23 cellular contexts compared by ENCODE assay signal in genomic region chr2:100677611-100678185, GRCh38.
A peak's percentile ranks its signal among the peaks of the same experiment; 100 is the strongest.
DNase-seq lines count a peak whose midpoint lies in the region; ATAC-seq and TF ChIP-seq lines count a peak whose summit lies in the region.
"Had no signal": no experiment of that assay in that cellular context is flagged by ENCODE, and none has a peak within 500 bp of the region (broad histone marks: within the 10 kb centered on the region; RNA-seq: fewer than 3 reads in every experiment).

No MANE protein-coding gene starts in this region.

- no peak for ATAC-seq in activated CD8-positive, alpha-beta memory T cell treated with anti-CD3 and anti-CD28 coated beads, Interleukin-2, amount 10 ng/mL, durations not matched to agents 7 days and 5 days
- ATAC-seq: A549; CD8-positive, alpha-beta T cell; GM12878 had no signal

- H3K36me3 Mint-ChIP-seq in activated CD8-positive, alpha-beta memory T cell treated with anti-CD3 and anti-CD28 coated beads, Interleukin-2, amount 10 ng/mL, durations not matched to agents 7 days and 5 days, result no peaks in the 10 kb centered on the region
- H3K36me3 Mint-ChIP-seq in osteocyte (ENCODE audit: unreplicated experiment), result no peaks in the 10 kb centered on the region
- H3K36me3 Mint-ChIP-seq: CD8-positive, alpha-beta T cell had no signal

- H3K4me3 ChIP-seq in coronary artery, result no peak overlapping the region
- H3K4me3 ChIP-seq: A549; BLaER1 treated with 17β-estradiol and CSF1 and Interleukin-3, amounts not matched to agents 10 nM and 100 nM; GM12878 had no signal

- no peak for TF ChIP-seq CTCF in coronary artery (IDR thresholded peaks at IDR 0.05)
- TF ChIP-seq CTCF in osteocyte (IDR thresholded peaks at IDR 0.05), result no peak

- CTCF ChIA-PET in activated CD8-positive, alpha-beta memory T cell treated with anti-CD3 and anti-CD28 coated beads, Interleukin-2, amount 10 ng/mL, durations not matched to agents 7 days and 5 days (lab: Charles Lee), result no interaction called here

- no peak overlapping the region for H3K27ac ChIP-seq in coronary artery
- H3K27ac ChIP-seq: 22Rv1; A549; BLaER1 treated with 17β-estradiol and CSF1 and Interleukin-3, amounts not matched to agents 10 nM and 100 nM; C4-2B had no signal

- peak; percentile 11 for DNase-seq in activated CD8-positive, alpha-beta memory T cell treated with anti-CD3 and anti-CD28 coated beads, Interleukin-2, amount 10 ng/mL, durations not matched to agents 7 days and 5 days
- no peak for DNase-seq in activated CD8-positive, alpha-beta memory T cell treated with anti-CD3 and anti-CD28 coated beads, Interleukin-2, amount 50 U/mL, for 4 hours
- peak; percentile 65 for DNase-seq in coronary artery (ENCODE audit: low spot score)
- DNase-seq in iPS-NIHi7 (ENCODE audit: extremely low spot score), result peak; percentile 5
- DNase-seq in osteocyte (ENCODE audit: extremely low spot score, unreplicated experiment), result peak; percentile 63
- no peak for DNase-seq in kidney glomerular epithelial cell (lab: John Stamatoyannopoulos, UW)
- DNase-seq in RPMI8226, result no peak
- DNase-seq: AML-193; CD4-positive, alpha-beta T cell; CD8-positive, alpha-beta T cell; DMS 273 treated with DMSO at 0.1 percent for 48 hours; DMS153; DMS53; DMS79; DND-41; EL; GDM1 had no signal

- H3K27ac Mint-ChIP-seq in activated CD8-positive, alpha-beta memory T cell treated with anti-CD3 and anti-CD28 coated beads, Interleukin-2, amount 10 ng/mL, durations not matched to agents 7 days and 5 days, result no peak overlapping the region
- H3K27ac Mint-ChIP-seq in osteocyte (ENCODE audit: unreplicated experiment), result no peak overlapping the region
- H3K27ac Mint-ChIP-seq: B cell; CD4-positive, alpha-beta T cell; CD8-positive, alpha-beta T cell had no signal

- H3K4me1 Mint-ChIP-seq in activated CD8-positive, alpha-beta memory T cell treated with anti-CD3 and anti-CD28 coated beads, Interleukin-2, amount 10 ng/mL, durations not matched to agents 7 days and 5 days, result no peaks in the 10 kb centered on the region
- no peaks in the 10 kb centered on the region for H3K4me1 Mint-ChIP-seq in osteocyte (ENCODE audit: unreplicated experiment)
- H3K4me1 Mint-ChIP-seq: B cell had no signal

- no peaks in the 10 kb centered on the region for H3K27me3 Mint-ChIP-seq in activated CD8-positive, alpha-beta memory T cell treated with anti-CD3 and anti-CD28 coated beads, Interleukin-2, amount 10 ng/mL, durations not matched to agents 7 days and 5 days
- peaks cover 26% of the 10 kb centered on the region for H3K27me3 Mint-ChIP-seq in osteocyte (ENCODE audit: unreplicated experiment)
- H3K27me3 Mint-ChIP-seq: CD4-positive, alpha-beta T cell had no signal

- H3K9me3 Mint-ChIP-seq in activated CD8-positive, alpha-beta memory T cell treated with anti-CD3 and anti-CD28 coated beads, Interleukin-2, amount 10 ng/mL, durations not matched to agents 7 days and 5 days (ENCODE audit: low read depth), result no peaks in the 10 kb centered on the region
- H3K9me3 Mint-ChIP-seq in osteocyte (ENCODE audit: unreplicated experiment), result no peaks in the 10 kb centered on the region
- H3K9me3 Mint-ChIP-seq: CD4-positive, alpha-beta T cell; CD8-positive, alpha-beta T cell had no signal

- H3K4me3 Mint-ChIP-seq in activated CD8-positive, alpha-beta memory T cell treated with anti-CD3 and anti-CD28 coated beads, Interleukin-2, amount 10 ng/mL, durations not matched to agents 7 days and 5 days, result no peak overlapping the region
- no peak overlapping the region for H3K4me3 Mint-ChIP-seq in osteocyte (ENCODE audit: unreplicated experiment)
- H3K4me3 Mint-ChIP-seq: B cell; CD4-positive, alpha-beta T cell; CD8-positive, alpha-beta T cell had no signal

Comparison
In these comparisons a context has a peak if more than half of its experiments do, and no peak if none do; other contexts are left out.
1. DNase-seq: peak in activated CD8-positive, alpha-beta memory T cell treated with anti-CD3 and anti-CD28 coated beads, Interleukin-2, amount 10 ng/mL, durations not matched to agents 7 days and 5 days (single experiment), coronary artery (single experiment), iPS-NIHi7 (single experiment) and osteocyte (single experiment); none in activated CD8-positive, alpha-beta memory T cell treated with anti-CD3 and anti-CD28 coated beads, Interleukin-2, amount 50 U/mL, for 4 hours (single experiment), kidney glomerular epithelial cell (single experiment) and RPMI8226 (single experiment).